18 cellular contexts compared by ENCODE assay signal in the genomic region with DNA sequence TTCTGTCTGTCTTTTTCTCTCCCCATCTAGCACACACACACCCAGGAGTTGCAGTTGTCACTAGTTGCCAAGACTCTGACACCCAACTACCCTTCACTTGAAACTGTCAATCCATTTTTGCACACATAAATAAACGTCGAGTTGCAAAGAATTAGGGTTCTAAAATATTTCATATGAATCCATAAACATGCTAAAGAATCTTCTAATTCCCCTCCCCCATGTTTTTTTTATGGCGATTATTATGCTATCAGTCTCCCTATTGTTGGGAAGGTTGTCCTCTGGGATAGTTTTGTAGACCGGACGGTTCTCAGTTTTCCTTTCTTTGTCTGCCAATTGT.
DNase-seq lines count a peak whose midpoint lies in the region; ATAC-seq and TF ChIP-seq lines count a peak whose summit lies in the region.
"Had no signal": no experiment of that assay in that cellular context is flagged by ENCODE, and none has a peak within 500 bp of the region (broad histone marks: within the 10 kb centered on the region; RNA-seq: fewer than 3 reads in every experiment).

No MANE protein-coding gene starts in this region.

- H3K4me1 Mint-ChIP-seq in GM23338, result peaks cover 36% of the 10 kb centered on the region
- H3K4me1 Mint-ChIP-seq in activated T-helper 1 cell treated with anti-CD3 and anti-CD28 coated beads, Interleukin-12 subunit alpha, Interleukin-12 subunit beta, Interleukin-2, Interleukin-4 antibody, amounts not matched to agents 30 ng/mL and 10 ng/mL and 1 ng/mL, durations not matched to agents 14 hours and 24 hours and 36 hours (ENCODE audit: low read depth), result no peaks in the 10 kb centered on the region
- H3K4me1 Mint-ChIP-seq: naive B cell; stimulated activated naive CD8-positive, alpha-beta T cell treated with anti-CD3 and anti-CD28 coated beads, Interleukin-15, amount 100 ng/mL, for 72 hours had no signal

- H2AFZ ChIP-seq in GM23338, result 0 out of 2 replicates have a peak overlapping the region, but pooled peaks have one; percentile 38

- no peaks in the 10 kb centered on the region for H3K27me3 ChIP-seq in GM23338 (ENCODE audit: insufficient read depth)
- H3K27me3 ChIP-seq: cardiac muscle cell had no signal

- H3K36me3 ChIP-seq in GM23338 (ENCODE audit: insufficient read depth), result no peaks in the 10 kb centered on the region
- H3K36me3 ChIP-seq: cardiac muscle cell had no signal

- no peaks in the 10 kb centered on the region for H3K27me3 Mint-ChIP-seq in GM23338 (ENCODE audit: insufficient read depth, low read depth, poor library complexity)
- no peaks in the 10 kb centered on the region for H3K27me3 Mint-ChIP-seq in activated T-helper 1 cell treated with anti-CD3 and anti-CD28 coated beads, Interleukin-12 subunit alpha, Interleukin-12 subunit beta, Interleukin-2, Interleukin-4 antibody, amounts not matched to agents 30 ng/mL and 10 ng/mL and 1 ng/mL, durations not matched to agents 14 hours and 24 hours and 36 hours (ENCODE audit: insufficient read depth)
- H3K27me3 Mint-ChIP-seq: naive B cell; stimulated activated naive CD8-positive, alpha-beta T cell treated with anti-CD3 and anti-CD28 coated beads, Interleukin-15, amount 100 ng/mL, for 72 hours had no signal

- intact Hi-C loops in sciatic nerve (cut with DNase I), result no loop called here
- intact Hi-C loops in activated T-helper 1 cell treated with anti-CD3 and anti-CD28 coated beads, Interleukin-12 subunit alpha, Interleukin-12 subunit beta, Interleukin-2, Interleukin-4 antibody, amounts not matched to agents 30 ng/mL and 10 ng/mL and 1 ng/mL, durations not matched to agents 14 hours and 24 hours and 36 hours (cut with micrococcal nuclease), result no loop called here

- no peaks in the 10 kb centered on the region for H3K36me3 Mint-ChIP-seq in GM23338 (ENCODE audit: low read depth)
- no peaks in the 10 kb centered on the region for H3K36me3 Mint-ChIP-seq in activated T-helper 1 cell treated with anti-CD3 and anti-CD28 coated beads, Interleukin-12 subunit alpha, Interleukin-12 subunit beta, Interleukin-2, Interleukin-4 antibody, amounts not matched to agents 30 ng/mL and 10 ng/mL and 1 ng/mL, durations not matched to agents 14 hours and 24 hours and 36 hours (ENCODE audit: low read depth)
- H3K36me3 Mint-ChIP-seq: naive B cell had no signal

- no peak for TF ChIP-seq CTCF in GM23338 (conservative IDR thresholded peaks at IDR 0.05; ENCODE audit: low read depth in 2 of 2)

- H3K4me3 ChIP-seq in GM23338, result no peak overlapping the region
- H3K4me3 ChIP-seq: cardiac muscle cell had no signal

- no peak overlapping the region for H3K4me3 Mint-ChIP-seq in GM23338
- no peak overlapping the region for H3K4me3 Mint-ChIP-seq in activated T-helper 1 cell treated with anti-CD3 and anti-CD28 coated beads, Interleukin-12 subunit alpha, Interleukin-12 subunit beta, Interleukin-2, Interleukin-4 antibody, amounts not matched to agents 30 ng/mL and 10 ng/mL and 1 ng/mL, durations not matched to agents 14 hours and 24 hours and 36 hours
- H3K4me3 Mint-ChIP-seq: naive B cell; stimulated activated naive CD8-positive, alpha-beta T cell treated with anti-CD3 and anti-CD28 coated beads, Interleukin-15, amount 100 ng/mL, for 72 hours had no signal

- no peak overlapping the region for H3K27ac Mint-ChIP-seq in GM23338
- H3K27ac Mint-ChIP-seq in activated T-helper 1 cell treated with anti-CD3 and anti-CD28 coated beads, Interleukin-12 subunit alpha, Interleukin-12 subunit beta, Interleukin-2, Interleukin-4 antibody, amounts not matched to agents 30 ng/mL and 10 ng/mL and 1 ng/mL, durations not matched to agents 14 hours and 24 hours and 36 hours, result no peak overlapping the region
- H3K27ac Mint-ChIP-seq: naive B cell; stimulated activated naive CD8-positive, alpha-beta T cell treated with anti-CD3 and anti-CD28 coated beads, Interleukin-15, amount 100 ng/mL, for 72 hours had no signal

- no peak overlapping the region for H3K4me2 ChIP-seq in GM23338

- no peaks in the 10 kb centered on the region for H3F3A ChIP-seq in GM23338 (replicated peaks; ENCODE audit: low read depth)

- no peaks in the 10 kb centered on the region for H3K9me3 Mint-ChIP-seq in GM23338
- no peaks in the 10 kb centered on the region for H3K9me3 Mint-ChIP-seq in activated T-helper 1 cell treated with anti-CD3 and anti-CD28 coated beads, Interleukin-12 subunit alpha, Interleukin-12 subunit beta, Interleukin-2, Interleukin-4 antibody, amounts not matched to agents 30 ng/mL and 10 ng/mL and 1 ng/mL, durations not matched to agents 14 hours and 24 hours and 36 hours
- H3K9me3 Mint-ChIP-seq: stimulated activated naive CD8-positive, alpha-beta T cell treated with anti-CD3 and anti-CD28 coated beads, Interleukin-15, amount 100 ng/mL, for 72 hours had no signal

- H3K27ac ChIP-seq in GM23338 (ENCODE audit: low read depth), result no peak overlapping the region
- H3K27ac ChIP-seq: cardiac muscle cell had no signal

- H3K79me2 ChIP-seq in GM23338 (replicated peaks; ENCODE audit: insufficient read depth), result no peaks in the 10 kb centered on the region

- DNase-seq in GM23338 (ENCODE audit: low spot score) (no peak), NCI-H446 (lab: John Stamatoyannopoulos, UW) (peak; percentile 95 to 100), dermis blood vessel endothelial cell (peak; percentile 26), sciatic nerve (ENCODE audit: low spot score) (no peak), EL (no peak)
- DNase-seq in activated T-helper 1 cell treated with anti-CD3 and anti-CD28 coated beads, Interleukin-12 subunit alpha, Interleukin-12 subunit beta, Interleukin-2, Interleukin-4 antibody, amounts not matched to agents 30 ng/mL and 10 ng/mL and 1 ng/mL, durations not matched to agents 14 hours and 24 hours and 36 hours (ENCODE audit: low spot score), result no peak
- DNase-seq: activated naive CD4-positive, alpha-beta T cell treated with anti-CD3 and anti-CD28 coated beads, Interleukin-2, amount 50 U/mL, for 16 hours; Caco-2; GF-D8; KG1; left ventricle myocardium superior; naive B cell; NCI-H1417; PC-3; stimulated activated naive CD8-positive, alpha-beta T cell treated with anti-CD3 and anti-CD28 coated beads, Interleukin-15, amount 100 ng/mL, for 72 hours had no signal

- H3K9me2 ChIP-seq in GM23338 (ENCODE audit: insufficient read depth), result no peaks in the 10 kb centered on the region

- no peak for ATAC-seq in GM23338
- peak; percentile 48 for ATAC-seq in sciatic nerve
- ATAC-seq in HG03342 (IDR thresholded peaks at IDR 0.05; ENCODE audit: unreplicated experiment), result no peak
- no peak for ATAC-seq in GM21528 (IDR thresholded peaks at IDR 0.05; ENCODE audit: low FRiP score, unreplicated experiment)
- ATAC-seq: left ventricle myocardium superior; PC-3; stimulated activated naive CD8-positive, alpha-beta T cell treated with anti-CD3 and anti-CD28 coated beads, Interleukin-15, amount 100 ng/mL, for 72 hours had no signal

- H4K20me1 ChIP-seq in GM23338 (replicated peaks; ENCODE audit: insufficient read depth), result no peaks in the 10 kb centered on the region

- H3K4me1 ChIP-seq in GM23338 (ENCODE audit: insufficient read depth), result peaks cover 23% of the 10 kb centered on the region
- H3K4me1 ChIP-seq: Caco-2 had no signal

TF ChIP-seq in GM23338, 12 proteins besides CTCF, POLR2A, EP300 and RAD21 (continues in another document):
- TF ChIP-seq ZNF114 (CRISPR knock-in tag; IDR thresholded peaks at IDR 0.05), result no peak

Comparison
In these comparisons a context has a peak if more than half of its experiments do, and no peak if none do; other contexts are left out.
1. DNase-seq: peak in NCI-H446 (2 of 2) and dermis blood vessel endothelial cell (single experiment); none in GM23338 (single experiment), sciatic nerve (single experiment), EL (single experiment) and activated T-helper 1 cell treated with anti-CD3 and anti-CD28 coated beads, Interleukin-12 subunit alpha, Interleukin-12 subunit beta, Interleukin-2, Interleukin-4 antibody, amounts not matched to agents 30 ng/mL and 10 ng/mL and 1 ng/mL, durations not matched to agents 14 hours and 24 hours and 36 hours (single experiment).